In genomic region chr17:59752446-59752845, GRCh38 we compare ENCODE assay signal across 16 cellular contexts. TPM values are rescaled to one million over a fixed set of nuclear protein-coding genes. Genes with fewer than 3 reads are reported as not detected.
DNase-seq lines count a peak whose midpoint lies in the region; ATAC-seq and TF ChIP-seq lines count a peak whose summit lies in the region.
"Had no signal": no experiment of that assay in that cellular context is flagged by ENCODE, and none has a peak within 500 bp of the region (broad histone marks: within the 10 kb centered on the region; RNA-seq: fewer than 3 reads in every experiment).

No MANE protein-coding gene starts in this region.

- H3K27ac ChIP-seq in PC-9, result peak overlapping the region; percentile 99
- H3K27ac ChIP-seq: uterus had no signal

- H3K27me3 Mint-ChIP-seq in activated T-cell treated with anti-CD3 and anti-CD28 coated beads, Interleukin-2, amount 50 U/mL, for 24 hours, result no peaks in the 10 kb centered on the region

- H3K9me2 ChIP-seq in PC-9 (ENCODE audit: insufficient read depth), result no peaks in the 10 kb centered on the region

- CTCF ChIA-PET in PC-9 (lab: Charles Lee), result interaction anchor here (3.8 kb wide), 1 partner anchor 106 kb away, joined by 28 read pairs; no protein-coding TSS in a partner anchor

- H3F3A ChIP-seq in PC-9 (ENCODE audit: insufficient read depth, low read depth), result peaks cover 63% of the 10 kb centered on the region

- peak overlapping the region; percentile 67 for H3K4me3 Mint-ChIP-seq in activated T-cell treated with anti-CD3 and anti-CD28 coated beads, Interleukin-2, amount 50 U/mL, for 24 hours
- H3K4me3 Mint-ChIP-seq in stimulated activated effector memory CD8-positive, alpha-beta T cell treated with anti-CD3 and anti-CD28 coated beads, Interleukin-12 subunit alpha, Interleukin-12 subunit beta, amount 100 ng/mL, for 72 hours, result peak overlapping the region; percentile 72

- H3K27me3 ChIP-seq in PC-9 (ENCODE audit: insufficient read depth, low read depth), result no peaks in the 10 kb centered on the region
- H3K27me3 ChIP-seq: uterus had no signal

- peaks cover 51% of the 10 kb centered on the region for H3K36me3 Mint-ChIP-seq in activated T-cell treated with anti-CD3 and anti-CD28 coated beads, Interleukin-2, amount 50 U/mL, for 24 hours (ENCODE audit: low read depth)
- peaks cover 52% of the 10 kb centered on the region for H3K36me3 Mint-ChIP-seq in stimulated activated effector memory CD8-positive, alpha-beta T cell treated with anti-CD3 and anti-CD28 coated beads, Interleukin-12 subunit alpha, Interleukin-12 subunit beta, amount 100 ng/mL, for 72 hours

- H3K9me3 Mint-ChIP-seq in activated T-cell treated with anti-CD3 and anti-CD28 coated beads, Interleukin-2, amount 50 U/mL, for 24 hours, result no peaks in the 10 kb centered on the region
- H3K9me3 Mint-ChIP-seq in stimulated activated effector memory CD8-positive, alpha-beta T cell treated with anti-CD3 and anti-CD28 coated beads, Interleukin-12 subunit alpha, Interleukin-12 subunit beta, amount 100 ng/mL, for 72 hours, result no peaks in the 10 kb centered on the region
- H3K9me3 Mint-ChIP-seq: activated T-cell treated with anti-CD3 and anti-CD28 coated beads, Interleukin-2, amount 50 U/mL, for 4 hours had no signal

- H3K9me3 ChIP-seq in PC-9 (ENCODE audit: insufficient read depth, low read depth), result no peaks in the 10 kb centered on the region
- H3K9me3 ChIP-seq: uterus had no signal

- intact Hi-C loops in PC-9 (cut with micrococcal nuclease; ENCODE audit: unreplicated experiment), result no loop called here

- no peak for TF ChIP-seq CTCF in PC-9 (conservative IDR thresholded peaks at IDR 0.05)
- no peak for TF ChIP-seq CTCF in astrocyte of the spinal cord (IDR thresholded peaks at IDR 0.05; ENCODE audit: low read depth, low read length)

- H3K79me2 ChIP-seq in PC-9 (ENCODE audit: low read depth), result peaks cover 29% of the 10 kb centered on the region

- H4K20me1 ChIP-seq in PC-9 (ENCODE audit: insufficient read depth), result no peaks in the 10 kb centered on the region

- no peak for ATAC-seq in stimulated activated effector memory CD8-positive, alpha-beta T cell treated with anti-CD3 and anti-CD28 coated beads, Interleukin-12 subunit alpha, Interleukin-12 subunit beta, amount 100 ng/mL, for 72 hours
- ATAC-seq in left lobe of liver, result no peak

- no TSS peak for BruUV-seq in PC-9 (replicated peaks; lab: Mats Ljungman, UMichigan)

- no peak overlapping the region for H2AFZ ChIP-seq in PC-9

- H3K36me3 ChIP-seq in PC-9 (ENCODE audit: low read depth), result no peaks in the 10 kb centered on the region
- H3K36me3 ChIP-seq: uterus had no signal

- H3K4me1 Mint-ChIP-seq in activated T-cell treated with anti-CD3 and anti-CD28 coated beads, Interleukin-2, amount 50 U/mL, for 24 hours (ENCODE audit: low read depth), result peaks cover 69% of the 10 kb centered on the region
- peaks cover 51% of the 10 kb centered on the region for H3K4me1 Mint-ChIP-seq in stimulated activated effector memory CD8-positive, alpha-beta T cell treated with anti-CD3 and anti-CD28 coated beads, Interleukin-12 subunit alpha, Interleukin-12 subunit beta, amount 100 ng/mL, for 72 hours

- POLR2A ChIA-PET in PC-9 (lab: Charles Lee; ENCODE audit: unreplicated experiment), result interaction anchor here (0.6 to 3.6 kb wide), 9 partner anchors 12 to 212 kb away, joined by 3 to 37 read pairs (median 9); partner anchors contain the start of gene RNFT1

- no peak overlapping the region for H3K4me3 ChIP-seq in PC-9
- H3K4me3 ChIP-seq in astrocyte of the spinal cord (ENCODE audit: low read depth, low read length), result no peak overlapping the region
- H3K4me3 ChIP-seq: uterus had no signal

- H3K27ac Mint-ChIP-seq in activated T-cell treated with anti-CD3 and anti-CD28 coated beads, Interleukin-2, amount 50 U/mL, for 24 hours, result peak overlapping the region; percentile 99
- H3K27ac Mint-ChIP-seq in stimulated activated effector memory CD8-positive, alpha-beta T cell treated with anti-CD3 and anti-CD28 coated beads, Interleukin-12 subunit alpha, Interleukin-12 subunit beta, amount 100 ng/mL, for 72 hours, result peak overlapping the region; percentile 97

- H3K4me1 ChIP-seq in PC-9 (replicated peaks; ENCODE audit: insufficient read depth), result peaks cover 46% of the 10 kb centered on the region
- H3K4me1 ChIP-seq: uterus had no signal

- DNase-seq in activated T-cell treated with anti-CD3 and anti-CD28 coated beads, Interleukin-2, amount 50 U/mL, for 24 hours, result no peak
- DNase-seq in activated T-cell treated with anti-CD3 and anti-CD28 coated beads, Interleukin-2, amount 50 U/mL, for 48 hours, result no peak
- no peak for DNase-seq in PC-9
- peak; percentile 45 for DNase-seq in astrocyte of the spinal cord (ENCODE audit: low read depth, low spot score)
- DNase-seq in stimulated activated effector memory CD8-positive, alpha-beta T cell treated with anti-CD3 and anti-CD28 coated beads, Interleukin-12 subunit alpha, Interleukin-12 subunit beta, amount 100 ng/mL, for 72 hours (ENCODE audit: low spot score in 2 of 2), result no peak
- DNase-seq in left lobe of liver (ENCODE audit: low spot score), result no peak
- DNase-seq in DMS 273 (lab: John Stamatoyannopoulos, UW; ENCODE audit: unreplicated experiment), result no peak
- DNase-seq in NCI-H2227 treated with DMSO at 0.1 percent for 48 hours (lab: John Stamatoyannopoulos, UW), result no peak
- DNase-seq: activated T-cell treated with anti-CD3 and anti-CD28 coated beads, Interleukin-2, amount 50 U/mL, for 4 hours; AML-193; hypothalamus; left ventricle myocardium superior; NCI-H1092; NCI-H510A; stimulated activated CD8-positive, alpha-beta memory T cell treated with anti-CD3 and anti-CD28 coated beads, Interleukin-4, amount 100 ng/mL, for 48 hours; uterus had no signal

- in situ Hi-C loops in astrocyte of the spinal cord (cut with HindIII; ENCODE audit: low sequenced_read_pairs), result no loop called here

- H3K4me2 ChIP-seq in PC-9, result 0 out of 2 replicates have a peak overlapping the region, but pooled peaks have one; percentile 3

RNA-seq across cellular contexts. Expression of gene VMP1, which starts 45.0 kb away (rescaled TPM):
- total RNA-seq in PC-9 (2021) (222 and 236 TPM in 2 replicates), left lobe of liver (65.0 TPM)

RNA-seq across cellular contexts. Expression of gene PTRH2, which starts 45.2 kb away (rescaled TPM):
- total RNA-seq in PC-9 (2021), result 23.3 and 25.9 TPM in 2 replicates
- total RNA-seq in left lobe of liver, result 10.3 TPM
